34 cellular contexts compared by ENCODE assay signal in the genomic region with DNA sequence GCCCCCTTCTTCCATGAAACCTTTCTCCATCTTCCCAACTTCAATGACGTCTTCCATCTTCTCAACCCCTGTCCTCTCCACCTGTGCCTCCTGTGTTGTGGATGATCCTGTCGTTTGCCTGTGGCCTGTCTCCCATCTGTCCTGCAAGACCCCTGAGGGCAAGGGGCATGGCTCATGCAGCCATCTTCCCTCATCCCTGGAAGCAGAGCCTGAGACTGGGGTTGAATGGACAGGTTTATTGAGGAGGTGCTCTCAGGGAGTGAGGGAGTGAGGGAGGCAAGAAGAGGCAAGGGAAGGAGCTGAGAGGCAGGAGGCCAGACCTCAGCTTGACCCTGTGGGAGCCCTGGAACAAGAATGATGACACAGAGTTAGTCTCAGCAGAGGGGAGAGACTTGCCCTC. TPM values are rescaled to one million over a fixed set of nuclear protein-coding genes. Genes with fewer than 3 reads are reported as not detected.
"Had no signal": no experiment of that assay in that cellular context is flagged by ENCODE, and none has a peak within 500 bp of the region (broad histone marks: within the 10 kb centered on the region; RNA-seq: fewer than 3 reads in every experiment).

No MANE protein-coding gene starts in this region.

- DNase-seq: hypothalamus; immature natural killer cell; kidney; left colon; left lung; lower lobe of right lung; mammary epithelial cell; mesenchymal stem cell; naive B cell; natural killer cell; nephron progenitor cell; pancreas; retina; right cardiac atrium; sigmoid colon; stimulated activated CD4-positive, alpha-beta T cell treated with anti-CD3 and anti-CD28 coated beads, Interleukin-1b, Interleukin-23, amount 100 ng/mL, for 48 hours; stimulated activated CD4-positive, alpha-beta T cell treated with anti-CD3 and anti-CD28 coated beads, Interleukin-2, amount 100 ng/mL, for 48 hours; stimulated activated naive B cell treated with anti-CD40 and anti-IgM and Interleukin-4, amounts not matched to agents 10 μg/mL and 1 μg/mL and 100 μg/mL, for 72 hours; stimulated activated naive CD8-positive, alpha-beta T cell treated with anti-CD3 and anti-CD28 coated beads, Interleukin-15, Interleukin-2, amounts not matched to agents 100 U/mL and 50 U/mL, for 24 hours; stomach; uterus had no signal

- FAIRE-seq: islet of Langerhans, kidney, pancreas had no signal

- H3K4me2 ChIP-seq: smooth muscle cell had no signal

- H3K4me1 ChIP-seq: left lung, lower lobe of right lung, pancreas, prostate gland, sigmoid colon, tibial nerve, uterus had no signal

- H3K36me3 Mint-ChIP-seq: mesothelial cell of epicardium, natural killer cell had no signal

- H3K36me3 ChIP-seq: left lung, lower lobe of right lung, pancreas, prostate gland, sigmoid colon, stomach, tibial nerve, uterus had no signal

- H3K4me3 Mint-ChIP-seq: immature natural killer cell; mesothelial cell of epicardium; naive B cell; natural killer cell; nephron progenitor cell; stimulated activated naive B cell treated with anti-CD40 and anti-IgM and Interleukin-4, amounts not matched to agents 10 μg/mL and 1 μg/mL and 100 μg/mL, for 72 hours; type B pancreatic cell had no signal

- H3K27me3 ChIP-seq: pancreas, uterus had no signal

- H3K9me3 ChIP-seq: left lung, lower lobe of right lung, pancreas, prostate gland, sigmoid colon, stomach, tibial nerve, uterus had no signal

- H3K27ac ChIP-seq: left lung, lower lobe of right lung, pancreas, prostate gland, sigmoid colon, stomach, tibial nerve, uterus had no signal

- ATAC-seq: left colon; left lung; lower lobe of right lung; natural killer cell; pancreas; right cardiac atrium; stimulated activated naive B cell treated with anti-CD40 and anti-IgM and Interleukin-4, amounts not matched to agents 10 μg/mL and 1 μg/mL and 100 μg/mL, for 72 hours; stimulated activated naive CD8-positive, alpha-beta T cell treated with anti-CD3 and anti-CD28 coated beads, Interleukin-15, Interleukin-2, amounts not matched to agents 100 U/mL and 50 U/mL, for 24 hours had no signal

- H3K4me1 Mint-ChIP-seq: immature natural killer cell, mesothelial cell of epicardium had no signal

- H3K27ac Mint-ChIP-seq: immature natural killer cell; mesothelial cell of epicardium; naive B cell; natural killer cell; nephron progenitor cell; stimulated activated naive B cell treated with anti-CD40 and anti-IgM and Interleukin-4, amounts not matched to agents 10 μg/mL and 1 μg/mL and 100 μg/mL, for 72 hours; type B pancreatic cell had no signal

- H3K4me3 ChIP-seq: left lung, lower lobe of right lung, pancreas, prostate gland, sigmoid colon, smooth muscle cell, stomach, tibial nerve, uterus had no signal

RNA-seq across cellular contexts. Expression of gene SPATA3, which starts 7.3 kb away (rescaled TPM):
- total RNA-seq: kidney, left colon, left lung, liver, lower lobe of right lung, mammary epithelial cell, mesothelial cell of epicardium, mononuclear cell, natural killer cell, omental fat pad, pancreas, right cardiac atrium, sigmoid colon, skeletal muscle tissue, smooth muscle cell, stomach, subcutaneous adipose tissue, temporal lobe, tibial nerve, ureter, uterus had no signal

RNA-seq across cellular contexts. Expression of gene C2orf72, which starts 34.1 kb away (rescaled TPM):
- total RNA-seq: mononuclear cell, natural killer cell had no signal
